Comparison of ENCODE assay signal across 16 cellular contexts in genomic region chr15:73794501-73795133, GRCh38. TPM values are rescaled to one million over a fixed set of nuclear protein-coding genes. Genes with fewer than 3 reads are reported as not detected.
DNase-seq lines count a peak whose midpoint lies in the region; ATAC-seq, FAIRE-seq and TF ChIP-seq lines count a peak whose summit lies in the region.
"Had no signal": no experiment of that assay in that cellular context is flagged by ENCODE, and none has a peak within 500 bp of the region (broad histone marks: within the 10 kb centered on the region; RNA-seq: fewer than 3 reads in every experiment).

No MANE protein-coding gene starts in this region.

- in situ Hi-C loops in IMR-90 (cut with MboI; ENCODE audit: low sequenced_read_pairs) (no loop called here), K562 (cut with MboI) (no loop called here)

- TF ChIP-seq CTCF in IMR-90 (conservative IDR thresholded peaks at IDR 0.05; ENCODE audit: low read depth, low read length) (no peak), K562 (IDR thresholded peaks at IDR 0.05 in 2 of 3, conservative IDR thresholded peaks at IDR 0.05 in 1 of 3; ENCODE audit: insufficient read depth in 2 of 3, low read depth in 1 of 3, low read length in 3 of 3) (no peak), left lung (IDR thresholded peaks at IDR 0.05) (no peak)

- WGBS in IMR-90 (ENCODE audit: extremely low coverage in 2 of 2, insufficient read length in 1 of 2), 2 experiments: 100% methylated on average over 1 of the region's 5 CpGs; no CpG with 5 or more reads in 1 of the 2 experiments
- 4% methylated on average over 5 of the region's 5 CpGs for WGBS in K562 (ENCODE audit: insufficient coverage, low coverage, missing lambda C conversion rate)

- no peak overlapping the region for H3K4me3 ChIP-seq in IMR-90 (ENCODE audit: insufficient read depth, low read depth, low read length)
- H3K4me3 ChIP-seq in K562: no peak overlapping the region
- no peak overlapping the region for H3K4me3 ChIP-seq in left lung
- H3K4me3 ChIP-seq: gastrocnemius medialis had no signal

- TF ChIP-seq RAD21 in IMR-90 (IDR thresholded peaks at IDR 0.05; ENCODE audit: low read length) (no peak), K562 (CRISPR knock-in tag; conservative IDR thresholded peaks at IDR 0.05 in 1 of 2, IDR thresholded peaks at IDR 0.05 in 1 of 2) (no peak)

- no peak overlapping the region for H3K4me2 ChIP-seq in IMR-90 (ENCODE audit: low read depth, low read length)
- H3K4me2 ChIP-seq in K562 (ENCODE audit: insufficient read depth, low read length): no peak overlapping the region

- peaks cover 5% of the 10 kb centered on the region for H3K9me1 ChIP-seq in IMR-90 (ENCODE audit: insufficient read depth, low read length)
- H3K9me1 ChIP-seq in K562 (ENCODE audit: control insufficient read depth, insufficient read depth, low read length): no peaks in the 10 kb centered on the region

- H3K79me2 ChIP-seq in K562 (ENCODE audit: control insufficient read depth, insufficient read depth, low read length): no peaks in the 10 kb centered on the region

- peak; percentile 8 for DNase-seq in NCI-H2171 treated with DMSO at 0.1 percent for 48 hours (lab: John Stamatoyannopoulos, UW)
- DNase-seq in NCI-H2171 (lab: John Stamatoyannopoulos, UW): no peak
- DNase-seq in IMR-90: peak; percentile 29
- DNase-seq in K562 (ENCODE audit: extremely low read depth in 1 of 4, low spot score in 3 of 4): no peak
- no peak for DNase-seq in left lung
- no peak for DNase-seq in T-helper 2 cell treated with Interferon-gamma antibody and Interleukin-4, amounts not matched to agents 5 μg/mL and 100 μg/mL, for 36 hours (ENCODE audit: low spot score)
- DNase-seq: CD8-positive, alpha-beta T cell; effector memory CD8-positive, alpha-beta T cell; gastrocnemius medialis; immature natural killer cell; NCI-H1105; OCI-M1; right cardiac atrium had no signal

- dilution Hi-C loops in IMR-90 (cut with HindIII; ENCODE audit: low sequenced_read_pairs, unreplicated experiment): no loop called here

- no peak overlapping the region for H2AK9ac ChIP-seq in IMR-90 (replicated peaks; ENCODE audit: low read depth, low read length, poor library complexity)

- no peak overlapping the region for H4K91ac ChIP-seq in IMR-90 (ENCODE audit: insufficient read depth, low read depth, low read length)

- BruUV-seq in IMR-90 (replicated peaks; lab: Mats Ljungman, UMichigan): no TSS peak
- BruUV-seq in K562 (replicated peaks; lab: Mats Ljungman, UMichigan): no TSS peak

- intact Hi-C loops in IMR-90 (cut with micrococcal nuclease) (no loop called here), K562 (cut with micrococcal nuclease) (no loop called here), left lung (cut with DNase I) (no loop called here)

- H4K5ac ChIP-seq in IMR-90 (ENCODE audit: low read depth, low read length): no peak overlapping the region

- TF ChIP-seq EP300 in K562 (IDR thresholded peaks at IDR 0.05; ENCODE audit: low read length): no peak

- H2AK5ac ChIP-seq in IMR-90 (ENCODE audit: low read depth, low read length): no peak overlapping the region

- no peak overlapping the region for H4K8ac ChIP-seq in IMR-90 (ENCODE audit: low read depth in 2 of 2, low read length in 2 of 2)

- H3K36me3 ChIP-seq in IMR-90 (ENCODE audit: control insufficient read depth, insufficient read depth, low read length) (no peaks in the 10 kb centered on the region), K562 (ENCODE audit: control insufficient read depth, insufficient read depth, low read length) (no peaks in the 10 kb centered on the region), left lung (no peaks in the 10 kb centered on the region)
- H3K36me3 ChIP-seq: gastrocnemius medialis had no signal

- H3K9me3 Mint-ChIP-seq in T-helper 2 cell treated with Interferon-gamma antibody and Interleukin-4, amounts not matched to agents 5 μg/mL and 100 μg/mL, for 36 hours: no peaks in the 10 kb centered on the region
- H3K9me3 Mint-ChIP-seq: CD8-positive, alpha-beta T cell; effector memory CD8-positive, alpha-beta T cell; immature natural killer cell had no signal

- H3K9ac ChIP-seq in IMR-90 (ENCODE audit: low read depth, low read length) (no peak overlapping the region), K562 (ENCODE audit: insufficient read depth in 1 of 2, low read depth in 2 of 2, low read length in 2 of 2) (no peak overlapping the region)

- H3K23ac ChIP-seq in IMR-90 (ENCODE audit: low read depth, low read length): no peak overlapping the region

- no peak overlapping the region for H3K14ac ChIP-seq in IMR-90 (replicated peaks; ENCODE audit: low read depth, low read length)

- no peaks in the 10 kb centered on the region for H3K36me3 Mint-ChIP-seq in T-helper 2 cell treated with Interferon-gamma antibody and Interleukin-4, amounts not matched to agents 5 μg/mL and 100 μg/mL, for 36 hours (ENCODE audit: low read depth)
- H3K36me3 Mint-ChIP-seq: brain; CD8-positive, alpha-beta T cell; immature natural killer cell had no signal

- H4K20me1 ChIP-seq in IMR-90 (ENCODE audit: insufficient read depth, low read length) (no peaks in the 10 kb centered on the region), K562 (replicated peaks; ENCODE audit: control insufficient read depth, insufficient read depth, low read length) (peaks cover 8% of the 10 kb centered on the region; the same call in 1 of the 2 replicates)

- H2AFZ ChIP-seq in IMR-90 (replicated peaks; ENCODE audit: low read length, poor library complexity) (no peak overlapping the region), K562 (ENCODE audit: low read depth, low read length) (no peak overlapping the region)

- no peak overlapping the region for H3K18ac ChIP-seq in IMR-90 (ENCODE audit: low read depth, low read length)

- POLR2A ChIA-PET in IMR-90 (lab: Charles Lee; ENCODE audit: unreplicated experiment): no interaction called here
- POLR2A ChIA-PET in K562 (lab: Yijun Ruan, JAX): interaction anchor here (0.6 kb wide), 1 partner anchor 221 kb away, joined by 3 read pairs; no protein-coding TSS in a partner anchor

- H3K4me1 Mint-ChIP-seq in T-helper 2 cell treated with Interferon-gamma antibody and Interleukin-4, amounts not matched to agents 5 μg/mL and 100 μg/mL, for 36 hours (ENCODE audit: low read depth): no peaks in the 10 kb centered on the region
- H3K4me1 Mint-ChIP-seq: immature natural killer cell had no signal

- H3K4me3 Mint-ChIP-seq in T-helper 2 cell treated with Interferon-gamma antibody and Interleukin-4, amounts not matched to agents 5 μg/mL and 100 μg/mL, for 36 hours: no peak overlapping the region
- H3K4me3 Mint-ChIP-seq: brain; CD8-positive, alpha-beta T cell; effector memory CD8-positive, alpha-beta T cell; immature natural killer cell had no signal

- H3K27me3 ChIP-seq in IMR-90 (ENCODE audit: control insufficient read depth, insufficient read depth, low read length) (peaks cover 36% of the 10 kb centered on the region), K562 (ENCODE audit: control insufficient read depth in 2 of 2, insufficient read depth in 2 of 2, low read length in 2 of 2) (peaks cover 0 to 35% of the 10 kb centered on the region in 2 experiments; a peak in 2 of 5 replicates), left lung (no peaks in the 10 kb centered on the region)
- H3K27me3 ChIP-seq: gastrocnemius medialis had no signal

- no peak overlapping the region for H2BK120ac ChIP-seq in IMR-90 (ENCODE audit: low read depth, low read length)

- no peak overlapping the region for H3K56ac ChIP-seq in IMR-90 (ENCODE audit: extremely low read depth, insufficient read depth, low read length)

- ATAC-seq in IMR-90 (ENCODE audit: low read depth) (no peak), K562 (peak; percentile 34; the same call in 1 of the 3 replicates), left lung (peak; percentile 76), HG03442 (IDR thresholded peaks at IDR 0.05; ENCODE audit: unreplicated experiment) (no peak), GM19452 (IDR thresholded peaks at IDR 0.05; ENCODE audit: unreplicated experiment) (no peak)
- ATAC-seq: CD8-positive, alpha-beta T cell; effector memory CD8-positive, alpha-beta T cell; gastrocnemius medialis; right cardiac atrium had no signal

- no peak for FAIRE-seq in K562 (lab: Jason Lieb, UNC)

- no peak overlapping the region for H3K27ac Mint-ChIP-seq in T-helper 2 cell treated with Interferon-gamma antibody and Interleukin-4, amounts not matched to agents 5 μg/mL and 100 μg/mL, for 36 hours
- H3K27ac Mint-ChIP-seq: CD8-positive, alpha-beta T cell; effector memory CD8-positive, alpha-beta T cell; immature natural killer cell had no signal

- no peak overlapping the region for H2BK20ac ChIP-seq in IMR-90 (ENCODE audit: low read depth, low read length)

- peaks cover 2% of the 10 kb centered on the region for H3K27me3 Mint-ChIP-seq in T-helper 2 cell treated with Interferon-gamma antibody and Interleukin-4, amounts not matched to agents 5 μg/mL and 100 μg/mL, for 36 hours (ENCODE audit: low read depth)

- no peaks in the 10 kb centered on the region for H3K79me1 ChIP-seq in IMR-90 (ENCODE audit: low read depth in 1 of 2, low read length in 2 of 2)

- H3K9me3 ChIP-seq in IMR-90 (ENCODE audit: control insufficient read depth, insufficient read depth, low read length) (0 out of 2 replicates have a peak, but pooled peaks cover 2% of the 10 kb centered on the region), K562 (replicated peaks; ENCODE audit: control insufficient read depth, insufficient read depth, low read depth, low read length) (no peaks in the 10 kb centered on the region), left lung (no peaks in the 10 kb centered on the region)
- H3K9me3 ChIP-seq: gastrocnemius medialis had no signal

- H3K27ac ChIP-seq in IMR-90 (ENCODE audit: insufficient read depth, low read length) (no peak overlapping the region), K562 (ENCODE audit: extremely low read depth, low read depth, low read length) (no peak overlapping the region), left lung (no peak overlapping the region)
- H3K27ac ChIP-seq: gastrocnemius medialis had no signal

- H2BK15ac ChIP-seq in IMR-90 (ENCODE audit: low read depth, low read length): no peak overlapping the region

- CTCF ChIA-PET in IMR-90 (lab: Yijun Ruan, JAX) (no interaction called here), K562 (lab: Yijun Ruan, JAX; ENCODE audit: low intra/inter-chr PET ratio) (no interaction called here)

- no peak overlapping the region for H2BK5ac ChIP-seq in IMR-90 (ENCODE audit: low read depth, low read length, poor library complexity, severe bottlenecking)

- TF ChIP-seq POLR2A in IMR-90 (IDR thresholded peaks at IDR 0.05; ENCODE audit: low read depth, low read length) (no peak), K562 (conservative IDR thresholded peaks at IDR 0.05) (no peak)

- H3K4me1 ChIP-seq in IMR-90 (ENCODE audit: control insufficient read depth, insufficient read depth, low read length) (peaks cover 2% of the 10 kb centered on the region; the same call in 1 of the 2 replicates), K562 (replicated peaks in 1 of 2; ENCODE audit: control insufficient read depth in 2 of 2, insufficient read depth in 2 of 2, low read length in 2 of 2) (no peaks in the 10 kb centered on the region; a peak in 1 of 5 replicates), left lung (no peaks in the 10 kb centered on the region)

- H3K4ac ChIP-seq in IMR-90 (ENCODE audit: low read depth, low read length): no peak overlapping the region

RNA-seq across cellular contexts. Expression of gene INSYN1, which starts 41.5 kb away (rescaled TPM):
- total RNA-seq in IMR-90 (2012; rRNA removed) (under 0.01 and 0.18 TPM in 2 replicates), K562 (2014; rRNA removed) (not detected in 2 replicates), K562 (2014; rRNA removed; fragmentation: Illumina TruSeq; extraction: Trizol) (not detected in 2 replicates), K562 (2015; rRNA removed; fragmentation: Illumina TruSeq; extraction: Trizol) (not detected in 2 replicates), K562 (2021) (not detected in 2 replicates), left lung (10 to 100 TPM in 1 of 2 donors, 1 to 10 TPM in 1; 2.8 to 10.4 TPM)
- polyA plus RNA-seq in IMR-90 (2012; rRNA removed) (0.34 and 0.49 TPM in 2 replicates), K562 (2011; rRNA removed) (not detected in 2 replicates), K562 (2014; fragmentation: Illumina TruSeq; extraction: Trizol) (not detected in 2 replicates), K562 (2014; fragmentation: Nextera tagmentation; extraction: Ambion mirVana) (not detected), K562 (2014; rRNA removed) (not detected in 2 replicates)
- 0.34 and 0.42 TPM in 2 replicates for polyA plus RNA-seq in IMR-90 (2012; cell fraction: cytosol; rRNA removed)
- 0.50 and 0.52 TPM in 2 replicates for polyA plus RNA-seq in IMR-90 (2012; cell fraction: nucleus; rRNA removed; ENCODE audit: low replicate concordance)
- not detected in 2 replicates for total RNA-seq in K562 (2011; cell fraction: chromatin; rRNA removed; ENCODE audit: low replicate concordance)
- total RNA-seq in K562 (2011; cell fraction: nucleolus; rRNA removed): not detected in 2 replicates
- not detected in 2 replicates for total RNA-seq in K562 (2011; cell fraction: nucleoplasm; rRNA removed)
- polyA plus RNA-seq in K562 (2011; cell fraction: cytosol; rRNA removed): not detected in 2 replicates
- not detected in 2 replicates for polyA plus RNA-seq in K562 (2011; cell fraction: nucleus; rRNA removed)
- 0.01 TPM in 1 of 2 replicates, not detected in the other for polyA plus RNA-seq in K562 (2012)
- not detected in 2 replicates for polyA minus RNA-seq in K562 (2011; rRNA and poly(A)+ RNA removed)
- polyA minus RNA-seq in K562 (2011; cell fraction: cytosol; rRNA and poly(A)+ RNA removed): not detected in 2 replicates
- polyA minus RNA-seq in K562 (2011; cell fraction: nucleus; rRNA and poly(A)+ RNA removed): not detected in 2 replicates
- total RNA-seq: CD8-positive, alpha-beta T cell had no signal
- polyA plus RNA-seq: immature natural killer cell had no signal

Comparison
In these comparisons a context has a peak if more than half of its experiments do, and no peak if none do; other contexts are left out.
1. DNase-seq: peak in NCI-H2171 treated with DMSO at 0.1 percent for 48 hours (single experiment) and IMR-90 (single experiment); none in NCI-H2171 (single experiment), K562 (0 of 4), left lung (0 of 2) and T-helper 2 cell treated with Interferon-gamma antibody and Interleukin-4, amounts not matched to agents 5 μg/mL and 100 μg/mL, for 36 hours (single experiment).
2. ATAC-seq: peak in K562 (single experiment) and left lung (single experiment); none in IMR-90 (single experiment), HG03442 (single experiment) and GM19452 (single experiment).